In genomic region chr5:54754878-54755277, GRCh38 we compare ENCODE assay signal across 23 cellular contexts.
"Had no signal": no experiment of that assay in that cellular context is flagged by ENCODE, and none has a peak within 500 bp of the region (broad histone marks: within the 10 kb centered on the region; RNA-seq: fewer than 3 reads in every experiment).

No MANE protein-coding gene starts in this region.

- H3K9me3 Mint-ChIP-seq: activated naive CD8-positive, alpha-beta T cell treated with anti-CD3 and anti-CD28 coated beads for 36 hours; central memory CD8-positive, alpha-beta T cell; nephron progenitor cell had no signal

- H3K4me1 ChIP-seq: gastrocnemius medialis, left ventricle myocardium inferior, right lobe of liver, testis, vagina had no signal

- ATAC-seq: gastrocnemius medialis; right lobe of liver; stimulated activated effector memory CD8-positive, alpha-beta T cell treated with anti-CD3 and anti-CD28 coated beads, Interleukin-12 subunit alpha, Interleukin-12 subunit beta, amount 100 ng/mL, for 72 hours had no signal

- H3K36me3 Mint-ChIP-seq: activated naive CD8-positive, alpha-beta T cell treated with anti-CD3 and anti-CD28 coated beads for 36 hours; stimulated activated effector memory CD8-positive, alpha-beta T cell treated with anti-CD3 and anti-CD28 coated beads, Interleukin-12 subunit alpha, Interleukin-12 subunit beta, amount 100 ng/mL, for 72 hours had no signal

- FAIRE-seq: colon, TTC549 had no signal

- DNase-seq: activated CD4-positive, alpha-beta T cell treated with anti-CD3 and anti-CD28 coated beads, Interleukin-2, amount 50 U/mL, for 48 hours; activated naive CD4-positive, alpha-beta T cell treated with Interleukin-2 at 50 U/mL for 16 hours; activated naive CD8-positive, alpha-beta T cell treated with anti-CD3 and anti-CD28 coated beads for 36 hours; activated T-cell treated with anti-CD3 and anti-CD28 coated beads, Interleukin-2, amount 50 U/mL, for 48 hours; effector memory CD4-positive, alpha-beta T cell; gastrocnemius medialis; hypothalamus; left ventricle myocardium inferior; nephron progenitor cell; nucleus accumbens; posterior cingulate gyrus; right lobe of liver; stimulated activated CD4-positive, alpha-beta T cell treated with anti-CD3 and anti-CD28 coated beads, Interleukin-2, amount 100 ng/mL, for 24 hours; testis; trophoblast cell; WERI-Rb-1 had no signal

- H3K9me3 ChIP-seq: breast epithelium, gastrocnemius medialis, left ventricle myocardium inferior, right lobe of liver, testis, vagina had no signal

- H3K27ac ChIP-seq: breast epithelium, gastrocnemius medialis, left ventricle myocardium inferior, right lobe of liver, skin epidermis, testis, vagina, WERI-Rb-1 had no signal

- H3K27me3 ChIP-seq: breast epithelium, gastrocnemius medialis, right lobe of liver, testis, vagina had no signal

- H3K4me3 Mint-ChIP-seq: activated naive CD8-positive, alpha-beta T cell treated with anti-CD3 and anti-CD28 coated beads for 36 hours; central memory CD8-positive, alpha-beta T cell; nephron progenitor cell; stimulated activated effector memory CD8-positive, alpha-beta T cell treated with anti-CD3 and anti-CD28 coated beads, Interleukin-12 subunit alpha, Interleukin-12 subunit beta, amount 100 ng/mL, for 72 hours had no signal

- H3K27ac Mint-ChIP-seq: activated naive CD8-positive, alpha-beta T cell treated with anti-CD3 and anti-CD28 coated beads for 36 hours; nephron progenitor cell had no signal

- H3K27me3 Mint-ChIP-seq: activated naive CD8-positive, alpha-beta T cell treated with anti-CD3 and anti-CD28 coated beads for 36 hours; central memory CD8-positive, alpha-beta T cell had no signal

- H3K4me3 ChIP-seq: breast epithelium, gastrocnemius medialis, left ventricle myocardium inferior, right lobe of liver, skin epidermis, testis, vagina had no signal

- H3K36me3 ChIP-seq: breast epithelium, gastrocnemius medialis, left ventricle myocardium inferior, right lobe of liver, vagina, WERI-Rb-1 had no signal
